24 cellular contexts compared by ENCODE assay signal in genomic region chr18:57603871-57604270, GRCh38.
"Had no signal": no experiment of that assay in that cellular context is flagged by ENCODE, and none has a peak within 500 bp of the region (broad histone marks: within the 10 kb centered on the region; RNA-seq: fewer than 3 reads in every experiment).

No MANE protein-coding gene starts in this region.

- H3K9me3 ChIP-seq: colonic mucosa, gastrocnemius medialis, mucosa of descending colon, prostate gland, right atrium auricular region, sigmoid colon, testis, tibial artery had no signal

- H3K27me3 Mint-ChIP-seq: dendritic cell treated with granulocyte-macrophage colony-stimulating factor and Interleukin-4, amounts not matched to agents 40 ng/mL and 50 ng/mL, for 4 days; memory B cell; naive B cell; stimulated activated memory B cell treated with anti-CD40 and anti-IgM and Interleukin-4, amounts not matched to agents 10 μg/mL and 1 μg/mL and 100 μg/mL, for 72 hours; type B pancreatic cell had no signal

- H3K27ac Mint-ChIP-seq: dendritic cell treated with granulocyte-macrophage colony-stimulating factor and Interleukin-4, amounts not matched to agents 40 ng/mL and 50 ng/mL, for 4 days; memory B cell; mesothelial cell of epicardium; nephron; stimulated activated memory B cell treated with anti-CD40 and anti-IgM and Interleukin-4, amounts not matched to agents 10 μg/mL and 1 μg/mL and 100 μg/mL, for 72 hours; type B pancreatic cell had no signal

- H3K9me3 Mint-ChIP-seq: dendritic cell treated with granulocyte-macrophage colony-stimulating factor and Interleukin-4, amounts not matched to agents 40 ng/mL and 50 ng/mL, for 4 days; memory B cell; mesothelial cell of epicardium; naive B cell; nephron; stimulated activated memory B cell treated with anti-CD40 and anti-IgM and Interleukin-4, amounts not matched to agents 10 μg/mL and 1 μg/mL and 100 μg/mL, for 72 hours; type B pancreatic cell had no signal

- ATAC-seq: esophagus mucosa; gastrocnemius medialis; left lobe of liver; mucosa of descending colon; stimulated activated memory B cell treated with anti-CD40 and anti-IgM and Interleukin-4, amounts not matched to agents 10 μg/mL and 1 μg/mL and 100 μg/mL, for 72 hours; stimulated activated naive CD8-positive, alpha-beta T cell treated with anti-CD3 and anti-CD28 coated beads, Interleukin-15, Interleukin-2, amounts not matched to agents 100 U/mL and 50 U/mL, for 24 hours had no signal

- DNase-seq: colonic mucosa; effector memory CD4-positive, alpha-beta T cell; foreskin fibroblast; gastrocnemius medialis; mucosa of descending colon; naive B cell; nucleus accumbens; sigmoid colon; stimulated activated CD4-positive, alpha-beta T cell treated with anti-CD3 and anti-CD28 coated beads, Interleukin-2, amount 100 ng/mL, for 24 hours; stimulated activated CD4-positive, alpha-beta T cell treated with anti-CD3 and anti-CD28 coated beads, Interleukin-4, amount 100 ng/mL, for 24 hours; stimulated activated naive CD8-positive, alpha-beta T cell treated with anti-CD3 and anti-CD28 coated beads, Interleukin-15, Interleukin-2, amounts not matched to agents 100 U/mL and 50 U/mL, for 24 hours; substantia nigra; testis; tibial artery had no signal

- H3K4me3 Mint-ChIP-seq: dendritic cell treated with granulocyte-macrophage colony-stimulating factor and Interleukin-4, amounts not matched to agents 40 ng/mL and 50 ng/mL, for 4 days; memory B cell; mesothelial cell of epicardium; naive B cell; nephron; stimulated activated memory B cell treated with anti-CD40 and anti-IgM and Interleukin-4, amounts not matched to agents 10 μg/mL and 1 μg/mL and 100 μg/mL, for 72 hours; type B pancreatic cell had no signal

- H3K4me1 Mint-ChIP-seq: memory B cell, mesothelial cell of epicardium, naive B cell, nephron had no signal
